Comparison of ENCODE assay signal across 16 cellular contexts in genomic region chr6:128350416-128351254, GRCh38.
A peak's percentile ranks its signal among the peaks of the same experiment; 100 is the strongest.
DNase-seq lines count a peak whose midpoint lies in the region; ATAC-seq and TF ChIP-seq lines count a peak whose summit lies in the region.
"Had no signal": no experiment of that assay in that cellular context is flagged by ENCODE, and none has a peak within 500 bp of the region (broad histone marks: within the 10 kb centered on the region; RNA-seq: fewer than 3 reads in every experiment).

No MANE protein-coding gene starts in this region.

- H3K4me3 ChIP-seq in RWPE2 (ENCODE audit: severe bottlenecking) (no peak overlapping the region), fibroblast of the aortic adventitia (ENCODE audit: low read depth, low read length) (no peak overlapping the region)
- H3K4me3 ChIP-seq: lung, MG63, testis had no signal

- H3K9me3 ChIP-seq in RWPE2 (ENCODE audit: severe bottlenecking) = no peaks in the 10 kb centered on the region
- H3K9me3 ChIP-seq: MG63, testis had no signal

- H3K27ac ChIP-seq in RWPE2 (ENCODE audit: poor library complexity, severe bottlenecking) = peak overlapping the region; percentile 49
- H3K27ac ChIP-seq: testis had no signal

- TF ChIP-seq CTCF in RWPE2 (IDR thresholded peaks at IDR 0.05; ENCODE audit: poor library complexity, severe bottlenecking) = no peak
- no peak for TF ChIP-seq CTCF in fibroblast of the aortic adventitia (IDR thresholded peaks at IDR 0.05; ENCODE audit: insufficient read depth, low read length)

- H3K36me3 ChIP-seq in RWPE2 (ENCODE audit: low read depth) = 0 out of 2 replicates have a peak, but pooled peaks cover 4% of the 10 kb centered on the region
- H3K36me3 ChIP-seq: MG63 had no signal

- H3K4me1 ChIP-seq in RWPE2 (ENCODE audit: insufficient read depth, poor library complexity, severe bottlenecking) = peaks cover 12% of the 10 kb centered on the region
- H3K4me1 ChIP-seq: testis had no signal

- DNase-seq in HCEC 1CT (peak; percentile 21), RWPE2 (ENCODE audit: low spot score) (no peak), fibroblast of the aortic adventitia (ENCODE audit: low read depth) (peak; percentile 21), renal cortical epithelial cell (ENCODE audit: low read depth) (peak; percentile 81), NCI-H2029 treated with DMSO at 0.1 percent for 48 hours (lab: John Stamatoyannopoulos, UW) (no peak), NCI-H345 treated with DMSO at 0.1 percent for 48 hours (lab: John Stamatoyannopoulos, UW; ENCODE audit: unreplicated experiment) (no peak)
- DNase-seq in activated CD4-positive, alpha-beta T cell treated with anti-CD3 and anti-CD28 coated beads, Interleukin-2, amount 50 U/mL, for 4 hours = no peak
- DNase-seq: activated CD4-positive, alpha-beta T cell treated with anti-CD3 and anti-CD28 coated beads for 1 hour; activated T-cell treated with anti-CD3 and anti-CD28 coated beads, Interleukin-2, amount 50 U/mL, for 48 hours; effector memory CD8-positive, alpha-beta T cell; MG63; stimulated activated CD4-positive, alpha-beta T cell treated with anti-CD3 and anti-CD28 coated beads, Interleukin-12 subunit alpha, Interleukin-12 subunit beta, amount 100 ng/mL, for 4 hours; T-helper 1 cell; testis had no signal

- no peaks in the 10 kb centered on the region for H3K27me3 ChIP-seq in RWPE2 (ENCODE audit: insufficient read depth, poor library complexity, severe bottlenecking)
- H3K27me3 ChIP-seq: MG63, testis had no signal

- ATAC-seq in RWPE2 (ENCODE audit: low read depth) = peak; percentile 98
- ATAC-seq in GM21619 (IDR thresholded peaks at IDR 0.05; ENCODE audit: unreplicated experiment) = no peak
- ATAC-seq: effector memory CD8-positive, alpha-beta T cell had no signal

Comparison
In these comparisons a context has a peak if more than half of its experiments do, and no peak if none do; other contexts are left out.
1. DNase-seq: peak in HCEC 1CT (single experiment), fibroblast of the aortic adventitia (single experiment) and renal cortical epithelial cell (single experiment); none in RWPE2 (single experiment), NCI-H2029 treated with DMSO at 0.1 percent for 48 hours (single experiment), activated CD4-positive, alpha-beta T cell treated with anti-CD3 and anti-CD28 coated beads, Interleukin-2, amount 50 U/mL, for 4 hours (0 of 2) and NCI-H345 treated with DMSO at 0.1 percent for 48 hours (single experiment).